In the genomic region with DNA sequence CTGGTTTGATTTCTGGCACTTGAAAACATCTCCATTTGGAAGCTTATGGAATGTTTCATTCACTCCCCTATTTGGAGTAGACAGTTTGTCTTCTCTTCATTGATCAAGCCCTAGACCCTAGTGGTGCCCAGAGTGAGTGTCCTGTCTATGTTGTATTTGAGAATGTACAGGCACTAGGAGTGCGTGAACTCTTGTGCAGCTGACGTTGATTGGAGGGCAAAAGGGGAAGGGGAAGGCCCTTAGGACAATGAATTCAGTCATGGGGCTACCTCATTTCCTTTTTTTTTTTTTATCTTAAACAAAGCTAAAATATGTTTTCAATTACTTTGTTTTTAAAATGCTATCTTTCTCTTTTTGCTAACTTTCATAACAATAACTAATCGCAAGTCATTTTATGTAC, we compare ENCODE assay signal across 12 cellular contexts.
DNase-seq lines count a peak whose midpoint lies in the region; ATAC-seq and TF ChIP-seq lines count a peak whose summit lies in the region.
"Had no signal": no experiment of that assay in that cellular context is flagged by ENCODE, and none has a peak within 500 bp of the region (broad histone marks: within the 10 kb centered on the region; RNA-seq: fewer than 3 reads in every experiment).

No MANE protein-coding gene starts in this region.

- peaks cover 13% of the 10 kb centered on the region for H3K36me3 Mint-ChIP-seq in T-helper 1 cell treated with Interleukin-12 subunit alpha and Interleukin-12 subunit beta and Interleukin-4 antibody, amounts not matched to agents 30 μg/mL and 1 μg/mL, for 36 hours (ENCODE audit: low read depth)

- H2AFZ ChIP-seq in smooth muscle cell (ENCODE audit: low read depth) = no peak overlapping the region

- no peak overlapping the region for H3K4me3 ChIP-seq in SJSA1
- H3K4me3 ChIP-seq in fibroblast of mammary gland (ENCODE audit: control insufficient read depth, low read depth, low read length) = no peak overlapping the region
- no peak overlapping the region for H3K4me3 ChIP-seq in smooth muscle cell

- peaks cover 73% of the 10 kb centered on the region for H3K79me2 ChIP-seq in smooth muscle cell (ENCODE audit: low read depth)

- peaks cover 67% of the 10 kb centered on the region for H3K4me1 Mint-ChIP-seq in T-helper 1 cell treated with Interleukin-12 subunit alpha and Interleukin-12 subunit beta and Interleukin-4 antibody, amounts not matched to agents 30 μg/mL and 1 μg/mL, for 36 hours (ENCODE audit: low read depth)

- H3K27ac Mint-ChIP-seq in T-helper 1 cell treated with Interleukin-12 subunit alpha and Interleukin-12 subunit beta and Interleukin-4 antibody, amounts not matched to agents 30 μg/mL and 1 μg/mL, for 36 hours = peak overlapping the region; percentile 67

- DNase-seq in T-helper 1 cell (no peak), SJSA1 (ENCODE audit: low read depth in 1 of 2, low spot score in 2 of 2) (no peak), fibroblast of mammary gland (ENCODE audit: low read depth) (peak; percentile 78), smooth muscle cell (lab: John Stamatoyannopoulos, UW; ENCODE audit: unreplicated experiment) (no peak), COR-L47 (lab: John Stamatoyannopoulos, UW) (no peak), amygdala (lab: John Stamatoyannopoulos, UW) (no peak)
- DNase-seq: 8988T; erythroblast; stimulated activated CD4-positive, alpha-beta T cell treated with anti-CD3 and anti-CD28 coated beads, Interleukin-2, amount 100 ng/mL, for 24 hours had no signal

- peaks cover 65% of the 10 kb centered on the region for H4K20me1 ChIP-seq in smooth muscle cell (ENCODE audit: low read depth)

- H3K36me3 ChIP-seq in SJSA1 (peaks cover 6% of the 10 kb centered on the region; the same call in 1 of the 2 replicates), smooth muscle cell (ENCODE audit: low read depth) (no peaks in the 10 kb centered on the region)

- ATAC-seq in GM18868 (IDR thresholded peaks at IDR 0.05; ENCODE audit: unreplicated experiment) = no peak

- H3F3A ChIP-seq in smooth muscle cell (ENCODE audit: low read depth) = peaks cover 4% of the 10 kb centered on the region

- H3K27me3 ChIP-seq in SJSA1 (replicated peaks) = no peaks in the 10 kb centered on the region
- H3K27me3 ChIP-seq in smooth muscle cell (ENCODE audit: low read depth) = no peaks in the 10 kb centered on the region

- TF ChIP-seq CTCF in fibroblast of mammary gland (conservative IDR thresholded peaks at IDR 0.05; ENCODE audit: control insufficient read depth, insufficient read depth, low read depth, low read length) (no peak), smooth muscle cell (IDR thresholded peaks at IDR 0.05; ENCODE audit: borderline replicate concordance, insufficient read depth, poor library complexity, severe bottlenecking) (no peak)

- H3K4me1 ChIP-seq in SJSA1 (replicated peaks) (peaks cover 50% of the 10 kb centered on the region), smooth muscle cell (ENCODE audit: low read depth) (peaks cover 55% of the 10 kb centered on the region)

- no peaks in the 10 kb centered on the region for H3K9me3 Mint-ChIP-seq in T-helper 1 cell treated with Interleukin-12 subunit alpha and Interleukin-12 subunit beta and Interleukin-4 antibody, amounts not matched to agents 30 μg/mL and 1 μg/mL, for 36 hours

- H3K27ac ChIP-seq in SJSA1 = peak overlapping the region; percentile 47
- H3K27ac ChIP-seq in smooth muscle cell (ENCODE audit: low read depth) = peak overlapping the region; percentile 67
- H3K27ac ChIP-seq: VCaP had no signal

- peak overlapping the region; percentile 23 for H3K9ac ChIP-seq in smooth muscle cell (ENCODE audit: low read depth)

- 78% methylated on average over 3 of the region's 3 CpGs for WGBS in smooth muscle cell (ENCODE audit: low lambda C conversion rate)

- no peaks in the 10 kb centered on the region for H3K27me3 Mint-ChIP-seq in T-helper 1 cell treated with Interleukin-12 subunit alpha and Interleukin-12 subunit beta and Interleukin-4 antibody, amounts not matched to agents 30 μg/mL and 1 μg/mL, for 36 hours (ENCODE audit: low read depth)

- H3K9me3 ChIP-seq in SJSA1 (replicated peaks) (no peaks in the 10 kb centered on the region), smooth muscle cell (replicated peaks; ENCODE audit: low read depth) (no peaks in the 10 kb centered on the region)

- peak overlapping the region; percentile 53 for H3K4me2 ChIP-seq in smooth muscle cell

- peak overlapping the region; percentile 29 for H3K4me3 Mint-ChIP-seq in T-helper 1 cell treated with Interleukin-12 subunit alpha and Interleukin-12 subunit beta and Interleukin-4 antibody, amounts not matched to agents 30 μg/mL and 1 μg/mL, for 36 hours
